In the genomic region with DNA sequence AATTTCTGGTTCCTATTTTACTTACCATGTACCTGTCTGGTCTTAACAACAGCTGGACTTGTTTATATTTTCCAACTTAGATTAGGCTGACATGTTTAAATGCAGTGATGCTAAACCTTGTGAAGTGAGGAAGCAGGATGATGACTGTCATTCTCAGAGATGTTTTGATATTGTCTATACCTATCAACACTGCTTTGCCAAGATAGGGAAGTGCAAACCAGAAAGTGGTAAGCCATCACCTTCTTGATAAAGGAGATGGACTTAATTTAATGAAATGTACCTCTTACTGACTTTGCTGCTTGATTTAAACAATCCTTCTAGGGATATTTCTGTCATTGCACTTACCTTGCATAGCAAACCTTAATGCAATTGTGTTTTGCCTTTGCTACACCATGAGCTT, we compare ENCODE assay signal across 9 cellular contexts. TPM values are rescaled to one million over a fixed set of nuclear protein-coding genes. Genes with fewer than 3 reads are reported as not detected.
DNase-seq lines count a peak whose midpoint lies in the region; TF ChIP-seq lines count a peak whose summit lies in the region.
"Had no signal": no experiment of that assay in that cellular context is flagged by ENCODE, and none has a peak within 500 bp of the region (broad histone marks: within the 10 kb centered on the region; RNA-seq: fewer than 3 reads in every experiment).

No MANE protein-coding gene starts in this region.

- DNase-seq in DMS53 (lab: John Stamatoyannopoulos, UW) (peak; percentile 32), DMS53 treated with DMSO at 0.1 percent for 48 hours (lab: John Stamatoyannopoulos, UW; ENCODE audit: unreplicated experiment) (no peak), NT2/D1 (ENCODE audit: low read depth, low spot score) (no peak), coronary artery (ENCODE audit: low spot score) (no peak), osteocyte (ENCODE audit: extremely low spot score, unreplicated experiment) (no peak), hepatic stellate cell (ENCODE audit: low spot score) (no peak), GM19240 (ENCODE audit: insufficient read length, low spot score) (no peak), esophagus muscularis mucosa (ENCODE audit: extremely low spot score) (no peak)

- TF ChIP-seq CTCF in coronary artery (IDR thresholded peaks at IDR 0.05) (no peak), osteocyte (IDR thresholded peaks at IDR 0.05) (no peak), esophagus muscularis mucosa (IDR thresholded peaks at IDR 0.05) (no peak)

- no peaks in the 10 kb centered on the region for H3K27me3 Mint-ChIP-seq in osteocyte (ENCODE audit: unreplicated experiment)

- H3K9ac ChIP-seq in NT2/D1 (ENCODE audit: insufficient read length, low read depth) = peak overlapping the region; percentile 100

- no peaks in the 10 kb centered on the region for H3K9me3 ChIP-seq in NT2/D1 (ENCODE audit: insufficient read depth, low read length)
- H3K9me3 ChIP-seq in esophagus muscularis mucosa = no peaks in the 10 kb centered on the region

- no peak overlapping the region for H3K27ac ChIP-seq in coronary artery
- H3K27ac ChIP-seq in esophagus muscularis mucosa (replicated peaks in 1 of 4) = no peak overlapping the region
- H3K27ac ChIP-seq: 22Rv1 had no signal

- TF ChIP-seq EP300 in esophagus muscularis mucosa (IDR thresholded peaks at IDR 0.05) = no peak

- peaks cover 4% of the 10 kb centered on the region for H3K4me1 ChIP-seq in NT2/D1 (ENCODE audit: insufficient read depth, insufficient read length)
- H3K4me1 ChIP-seq in esophagus muscularis mucosa = peaks cover 26 to 40% (median 32%) of the 10 kb centered on the region in 4 donors

- peak overlapping the region; percentile 97 for H3K4me3 Mint-ChIP-seq in osteocyte (ENCODE audit: unreplicated experiment)

- H3K9me3 Mint-ChIP-seq in osteocyte (ENCODE audit: unreplicated experiment) = no peaks in the 10 kb centered on the region

- H3K4me3 ChIP-seq in NT2/D1 (ENCODE audit: insufficient read length, low read depth) = peak overlapping the region; percentile 99
- H3K4me3 ChIP-seq in coronary artery = peak overlapping the region; percentile 97
- peak overlapping the region in 1 of 4 donors; percentile 14 for H3K4me3 ChIP-seq in esophagus muscularis mucosa

- peaks cover 37% of the 10 kb centered on the region for H3K4me1 Mint-ChIP-seq in osteocyte (ENCODE audit: unreplicated experiment)

- peaks cover 9% of the 10 kb centered on the region for H3K36me3 Mint-ChIP-seq in osteocyte (ENCODE audit: unreplicated experiment)

- H3K36me3 ChIP-seq in NT2/D1 (ENCODE audit: insufficient read depth, insufficient read length, low read length) (peaks cover 31% of the 10 kb centered on the region), esophagus muscularis mucosa (peaks cover 0 to 8% (median 2%) of the 10 kb centered on the region in 4 donors)

- no peak overlapping the region for H3K27ac Mint-ChIP-seq in osteocyte (ENCODE audit: unreplicated experiment)

- no peak for TF ChIP-seq POLR2A in esophagus muscularis mucosa (IDR thresholded peaks at IDR 0.05; ENCODE audit: low read depth)

- no peaks in the 10 kb centered on the region for H3K27me3 ChIP-seq in NT2/D1 (ENCODE audit: insufficient read depth, insufficient read length)
- no peaks in the 10 kb centered on the region for H3K27me3 ChIP-seq in esophagus muscularis mucosa

- intact Hi-C loops in esophagus muscularis mucosa (cut with DNase I) = loop anchor here (5.0 to 10.0 kb wide), 2 partner anchors 47 to 566 kb away; partner anchors contain the start of gene DNM1L

RNA-seq across cellular contexts. Expression of gene BICD1, which starts 2.2 kb away (rescaled TPM):
- total RNA-seq in osteocyte (42.7 and 47.6 TPM in 2 replicates), esophagus muscularis mucosa (10 to 100 TPM in 2 of 4 donors, 1 to 10 TPM in 2; 6.8 to 14.1 (median 10.2) TPM)
